ENCODE assay signal across 2 cellular contexts in genomic region chr20:330233-331149, GRCh38.
TF ChIP-seq lines count a peak whose summit lies in the region.

No MANE protein-coding gene starts in this region.

TF ChIP-seq in HEK293, 187 proteins besides CTCF, POLR2A, EP300 and RAD21 (continued from another document and continues in another):
- TF ChIP-seq TSHZ1 (tag by site-specific recombination; IDR thresholded peaks at IDR 0.05; ENCODE audit: borderline replicate concordance) (no peak), ZSCAN5A (tag by site-specific recombination; IDR thresholded peaks at IDR 0.05) (no peak), ELK4 (IDR thresholded peaks at IDR 0.05; ENCODE audit: borderline replicate concordance, low read depth, low read length) (no peak), ZNF19 (tag by site-specific recombination; IDR thresholded peaks at IDR 0.05; ENCODE audit: low read depth) (no peak), ZNF629 (tag by site-specific recombination; IDR thresholded peaks at IDR 0.05) (no peak), TRIM28 (IDR thresholded peaks at IDR 0.05; ENCODE audit: borderline replicate concordance, low read length) (no peak), ZNF768 (tag by site-specific recombination; IDR thresholded peaks at IDR 0.05) (no peak), BCL11B (tag by site-specific recombination; IDR thresholded peaks at IDR 0.05; ENCODE audit: low read depth) (no peak), ZBTB1 (tag by site-specific recombination; IDR thresholded peaks at IDR 0.05) (no peak), ZNF664 (tag by site-specific recombination; IDR thresholded peaks at IDR 0.05) (no peak), ZSCAN30 (tag by site-specific recombination; IDR thresholded peaks at IDR 0.05) (0 out of 2 replicates have a peak, but pooled peaks have one; percentile 19), ZNF580 (tag by site-specific recombination; IDR thresholded peaks at IDR 0.05) (no peak), ZNF600 (tag by site-specific recombination; IDR thresholded peaks at IDR 0.05) (0 out of 2 replicates have a peak, but pooled peaks have one; percentile 39), GLI2 (tag by site-specific recombination; IDR thresholded peaks at IDR 0.05; ENCODE audit: borderline replicate concordance, low read depth) (no peak), ZFP3 (tag by site-specific recombination; IDR thresholded peaks at IDR 0.05; ENCODE audit: low read depth) (no peak), ZBTB20 (tag by site-specific recombination; IDR thresholded peaks at IDR 0.05) (no peak), ZNF433 (tag by site-specific recombination; IDR thresholded peaks at IDR 0.05; ENCODE audit: low read depth) (no peak), ZSCAN16 (tag by site-specific recombination; IDR thresholded peaks at IDR 0.05) (no peak), KLF9 (tag by site-specific recombination; IDR thresholded peaks at IDR 0.05; ENCODE audit: low read depth) (0 out of 2 replicates have a peak, but pooled peaks have one; percentile 31), TCF7L2 (IDR thresholded peaks at IDR 0.05; ENCODE audit: borderline replicate concordance, low read depth, low read length) (no peak), ZEB2 (tag by site-specific recombination; IDR thresholded peaks at IDR 0.05) (peak; percentile 57; the same call in 1 of the 2 replicates), ZNF121 (tag by site-specific recombination; IDR thresholded peaks at IDR 0.05) (no peak), ZNF280C (tag by site-specific recombination; IDR thresholded peaks at IDR 0.05) (no peak)

TF ChIP-seq in HepG2, 621 proteins besides CTCF, POLR2A, EP300 and RAD21 (continued from another document and continues in another):
- TF ChIP-seq ZFX (CRISPR knock-in tag; IDR thresholded peaks at IDR 0.05; ENCODE audit: low read depth) (peak; percentile 47), BCL3 (CRISPR knock-in tag; IDR thresholded peaks at IDR 0.05) (no peak), KLF12 (CRISPR knock-in tag; IDR thresholded peaks at IDR 0.05; ENCODE audit: borderline replicate concordance) (no peak), USF2 (IDR thresholded peaks at IDR 0.05; ENCODE audit: low read depth, low read length) (no peak), USF2 (CRISPR knock-in tag; IDR thresholded peaks at IDR 0.05; ENCODE audit: borderline replicate concordance) (no peak), KLF16 (CRISPR knock-in tag; IDR thresholded peaks at IDR 0.05) (0 out of 4 replicates have a peak, but pooled peaks of 1 of the 2 experiments have one; percentile 55), ZNF276 (CRISPR knock-in tag; IDR thresholded peaks at IDR 0.05; ENCODE audit: low read depth) (peak; percentile 59; the same call in 1 of the 2 replicates), RFXAP (CRISPR knock-in tag; IDR thresholded peaks at IDR 0.05; ENCODE audit: borderline replicate concordance) (no peak), ZNF543 (CRISPR knock-in tag; IDR thresholded peaks at IDR 0.05) (0 out of 2 replicates have a peak, but pooled peaks have one; percentile 32), SNAPC5 (CRISPR knock-in tag; IDR thresholded peaks at IDR 0.05; ENCODE audit: borderline replicate concordance) (no peak; the same call in 1 of the 2 replicates), ZBTB4 (CRISPR knock-in tag; IDR thresholded peaks at IDR 0.05; ENCODE audit: borderline replicate concordance) (no peak), ZNF747 (CRISPR knock-in tag; IDR thresholded peaks at IDR 0.05; ENCODE audit: borderline replicate concordance) (peak; percentile 25; the same call in 1 of the 2 replicates), PRDM15 (CRISPR knock-in tag; IDR thresholded peaks at IDR 0.05) (no peak), ZNF329 (CRISPR knock-in tag; IDR thresholded peaks at IDR 0.05; ENCODE audit: low read depth) (peak; percentile 36; the same call in 1 of the 2 replicates), SALL2 (CRISPR knock-in tag; IDR thresholded peaks at IDR 0.05) (peak; percentile 51), TRIM22 (IDR thresholded peaks at IDR 0.05) (no peak), ZNF530 (CRISPR knock-in tag; IDR thresholded peaks at IDR 0.05; ENCODE audit: low read depth) (no peak), ZNF713 (CRISPR knock-in tag; IDR thresholded peaks at IDR 0.05) (0 out of 2 replicates have a peak, but pooled peaks have one; percentile 35), ZZZ3 (CRISPR knock-in tag; IDR thresholded peaks at IDR 0.05; ENCODE audit: borderline replicate concordance) (peak; percentile 29; the same call in 1 of the 2 replicates), CREB3 (CRISPR knock-in tag; IDR thresholded peaks at IDR 0.05) (no peak), ZNF460 (CRISPR knock-in tag; IDR thresholded peaks at IDR 0.05; ENCODE audit: borderline replicate concordance) (no peak), ONECUT2 (CRISPR knock-in tag; IDR thresholded peaks at IDR 0.05) (no peak), FOXO4 (CRISPR knock-in tag; conservative IDR thresholded peaks at IDR 0.05) (no peak), HMG20A (CRISPR knock-in tag; IDR thresholded peaks at IDR 0.05; ENCODE audit: borderline replicate concordance) (no peak), ZMYM2 (CRISPR knock-in tag; IDR thresholded peaks at IDR 0.05) (no peak), BATF2 (CRISPR knock-in tag; IDR thresholded peaks at IDR 0.05) (no peak)
